ENCODE assay signal across 21 cellular contexts in the genomic region with DNA sequence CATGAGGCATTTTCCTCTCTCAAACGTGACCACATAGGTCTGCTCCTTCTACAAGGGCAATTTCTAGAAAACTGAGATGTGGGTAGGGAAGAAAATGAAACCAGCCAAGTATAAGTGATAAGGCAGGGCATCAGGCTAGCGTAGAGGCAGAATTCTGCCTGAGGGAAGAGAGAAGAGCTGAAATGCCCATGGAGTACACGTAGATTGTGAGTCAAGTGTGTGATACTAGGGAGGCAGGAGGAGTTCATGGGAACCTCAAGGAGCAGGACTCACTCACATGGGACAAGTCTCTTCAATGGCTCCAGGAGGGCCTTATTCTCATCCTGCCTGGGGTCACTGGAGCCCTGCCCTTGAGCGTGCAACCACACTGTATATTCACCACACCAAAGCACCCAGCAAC. TPM values are rescaled to one million over a fixed set of nuclear protein-coding genes. Genes with fewer than 3 reads are reported as not detected.
DNase-seq lines count a peak whose midpoint lies in the region; ATAC-seq and TF ChIP-seq lines count a peak whose summit lies in the region.
"Had no signal": no experiment of that assay in that cellular context is flagged by ENCODE, and none has a peak within 500 bp of the region (broad histone marks: within the 10 kb centered on the region; RNA-seq: fewer than 3 reads in every experiment).

No MANE protein-coding gene starts in this region.

- H3K79me1 ChIP-seq in mesenchymal stem cell (replicated peaks; ENCODE audit: low read length, poor library complexity, severe bottlenecking) (no peaks in the 10 kb centered on the region), H9 (ENCODE audit: insufficient read depth, low read depth, low read length, poor library complexity, severe bottlenecking) (no peaks in the 10 kb centered on the region)

- no peak overlapping the region for H3K27ac ChIP-seq in CD4-positive, alpha-beta memory T cell (ENCODE audit: low read depth, low read length)
- H3K27ac ChIP-seq in foreskin keratinocyte (no peak overlapping the region), mesenchymal stem cell (ENCODE audit: low read length, poor library complexity, severe bottlenecking) (no peak overlapping the region), thyroid gland (peak overlapping the region in 1 of 3 donors; percentile 37), H9 (ENCODE audit: insufficient read length, low read depth, low read length) (no peak overlapping the region)
- H3K27ac ChIP-seq: GM23248 had no signal

- H2BK15ac ChIP-seq in mesenchymal stem cell (ENCODE audit: low read depth, poor library complexity, severe bottlenecking) (no peak overlapping the region), H9 (ENCODE audit: low read depth, low read length) (no peak overlapping the region)

- H4K20me1 ChIP-seq in H9 (ENCODE audit: control insufficient read depth, insufficient read depth, insufficient read length): no peaks in the 10 kb centered on the region

- H4K91ac ChIP-seq in mesenchymal stem cell (ENCODE audit: low read length) (no peak overlapping the region), H9 (ENCODE audit: insufficient read length, low read depth, low read length) (no peak overlapping the region)

- H3K36me3 ChIP-seq in CD4-positive, alpha-beta memory T cell (ENCODE audit: insufficient read depth, low read length): no peaks in the 10 kb centered on the region
- H3K36me3 ChIP-seq in mesenchymal stem cell (ENCODE audit: control insufficient read depth in 1 of 2, insufficient read depth in 2 of 2, low read depth in 1 of 2, low read length in 2 of 2) (peaks cover 3 to 5% of the 10 kb centered on the region in 2 experiments), thyroid gland (no peaks in the 10 kb centered on the region)

- H3K79me2 ChIP-seq in H9 (ENCODE audit: insufficient read depth, low read length): no peaks in the 10 kb centered on the region

- H3K27me3 ChIP-seq in CD4-positive, alpha-beta memory T cell (ENCODE audit: insufficient read depth, low read length): no peaks in the 10 kb centered on the region
- H3K27me3 ChIP-seq in foreskin keratinocyte (no peaks in the 10 kb centered on the region), mesenchymal stem cell (ENCODE audit: control insufficient read depth in 1 of 2, insufficient read depth in 1 of 2, low read length in 2 of 2) (no peaks in the 10 kb centered on the region), thyroid gland (no peaks in the 10 kb centered on the region), H9 (ENCODE audit: insufficient read depth, low read length) (no peaks in the 10 kb centered on the region)

- no peaks in the 10 kb centered on the region for H3K27me3 Mint-ChIP-seq in CD4-positive, alpha-beta memory T cell
- H3K27me3 Mint-ChIP-seq in H9 (ENCODE audit: low read depth): no peaks in the 10 kb centered on the region
- H3K27me3 Mint-ChIP-seq: brain had no signal

- no peaks in the 10 kb centered on the region for H3K9me3 Mint-ChIP-seq in CD4-positive, alpha-beta memory T cell
- no peaks in the 10 kb centered on the region for H3K9me3 Mint-ChIP-seq in H9
- H3K9me3 Mint-ChIP-seq: activated naive CD8-positive, alpha-beta T cell treated with anti-CD3 and anti-CD28 coated beads, Interleukin-2, amount 10 ng/mL, durations not matched to agents 7 days and 5 days; activated T-helper 2 cell treated with anti-CD3 and anti-CD28 coated beads, Interferon-gamma antibody, Interleukin-2, Interleukin-4, amounts not matched to agents 10 μg/mL and 5 μg/mL and 100 μg/mL, durations not matched to agents 14 hours and 24 hours and 36 hours; brain; CD14-positive monocyte had no signal

- peak overlapping the region; percentile 58 to 72 for H3K18ac ChIP-seq in mesenchymal stem cell (ENCODE audit: low read depth in 1 of 2, low read length in 2 of 2)
- H3K18ac ChIP-seq in H9 (ENCODE audit: insufficient read length, low read depth, low read length): no peak overlapping the region

- peaks cover 34 to 51% (median 41%) of the 10 kb centered on the region in 4 donors for H3K4me1 Mint-ChIP-seq in CD4-positive, alpha-beta memory T cell
- peaks cover 6 to 9% of the 10 kb centered on the region in 2 experiments for H3K4me1 Mint-ChIP-seq in H9

- H2AFZ ChIP-seq in mesenchymal stem cell (ENCODE audit: low read depth, low read length): no peak overlapping the region
- no peak overlapping the region for H2AFZ ChIP-seq in H9 (ENCODE audit: low read length)
- H2AFZ ChIP-seq: GM23248 had no signal

- no peak overlapping the region for H3K4me2 ChIP-seq in mesenchymal stem cell (ENCODE audit: low read length, poor library complexity, severe bottlenecking)
- H3K4me2 ChIP-seq in H9 (ENCODE audit: insufficient read depth, insufficient read length, low read length): no peak overlapping the region

- ATAC-seq in foreskin keratinocyte: peak; percentile 64
- ATAC-seq: SK-N-SH treated with all-trans-retinoic acid at 6 μM for 48 hours had no signal

- H2BK20ac ChIP-seq in H9 (ENCODE audit: low read depth, low read length, poor library complexity, severe bottlenecking): no peak overlapping the region

- H3K4me3 ChIP-seq in CD4-positive, alpha-beta memory T cell (ENCODE audit: low read length in 2 of 2): no peak overlapping the region
- H3K4me3 ChIP-seq in mesenchymal stem cell (ENCODE audit: insufficient read depth in 1 of 2, low read depth in 1 of 2, low read length in 2 of 2): no peak overlapping the region
- H3K4me3 ChIP-seq in thyroid gland (replicated peaks in 1 of 3): no peak overlapping the region
- H3K4me3 ChIP-seq: GM12878, GM23248 had no signal

- H3T11ph ChIP-seq in H9 (ENCODE audit: low read length): no peak overlapping the region

- H3K4me1 ChIP-seq in CD4-positive, alpha-beta memory T cell (ENCODE audit: insufficient read depth, low read length): peaks cover 44% of the 10 kb centered on the region
- H3K4me1 ChIP-seq in foreskin keratinocyte: no peaks in the 10 kb centered on the region
- H3K4me1 ChIP-seq in mesenchymal stem cell (ENCODE audit: control insufficient read depth, insufficient read depth, low read depth, low read length): no peaks in the 10 kb centered on the region
- peaks cover 0 to 24% of the 10 kb centered on the region in 2 donors for H3K4me1 ChIP-seq in thyroid gland
- no peaks in the 10 kb centered on the region; the same call in 1 of the 2 replicates for H3K4me1 ChIP-seq in H9 (ENCODE audit: insufficient read depth, low read length)

- H3K23ac ChIP-seq in mesenchymal stem cell (ENCODE audit: low read length in 2 of 2) (no peak overlapping the region), H9 (ENCODE audit: insufficient read length, low read depth, low read length) (no peak overlapping the region)

- TF ChIP-seq CTCF in foreskin keratinocyte (conservative IDR thresholded peaks at IDR 0.05) (no peak), thyroid gland (IDR thresholded peaks at IDR 0.05) (no peak), H9 (conservative IDR thresholded peaks at IDR 0.05) (no peak)

- H2BK12ac ChIP-seq in mesenchymal stem cell (ENCODE audit: low read length in 2 of 2) (no peak overlapping the region), H9 (ENCODE audit: insufficient read length, low read depth, low read length) (no peak overlapping the region)

- no peaks in the 10 kb centered on the region for H3K23me2 ChIP-seq in H9 (ENCODE audit: insufficient read length, low read depth, low read length, poor library complexity, severe bottlenecking)

- H3K9ac ChIP-seq in mesenchymal stem cell (ENCODE audit: low read length) (peak overlapping the region; percentile 62), H9 (ENCODE audit: extremely low read depth, insufficient read length, low read length) (no peak overlapping the region)
- H3K9ac ChIP-seq: GM23248 had no signal

- no peak for DNase-seq in CD4-positive, alpha-beta memory T cell
- peak; percentile 85 for DNase-seq in RPMI7951 (ENCODE audit: low read depth)
- DNase-seq in foreskin keratinocyte: no peak
- peak; percentile 39 for DNase-seq in mesenchymal stem cell
- DNase-seq in thyroid gland: no peak
- DNase-seq in NOMO-1 treated with dmso at 0.1 percent for 144 hours (lab: John Stamatoyannopoulos, UW; ENCODE audit: unreplicated experiment): no peak
- no peak for DNase-seq in H9
- no peak for DNase-seq in stimulated activated CD4-positive, alpha-beta T cell treated with anti-CD3 and anti-CD28 coated beads, Interleukin-4, amount 100 ng/mL, for 1 hour
- DNase-seq: activated naive CD8-positive, alpha-beta T cell treated with anti-CD3 and anti-CD28 coated beads, Interleukin-2, amount 10 ng/mL, durations not matched to agents 7 days and 5 days; dermis blood vessel endothelial cell; DMS153; NCI-H1092 treated with DMSO at 0.1 percent for 48 hours; NCI-H2029 treated with DMSO at 0.1 percent for 48 hours; NCI-H446; T1000 had no signal

- H3K14ac ChIP-seq in mesenchymal stem cell (ENCODE audit: low read length in 2 of 2) (no peak overlapping the region), H9 (ENCODE audit: insufficient read depth, low read length) (no peak overlapping the region)

- no peaks in the 10 kb centered on the region for H3K36me3 Mint-ChIP-seq in CD4-positive, alpha-beta memory T cell
- no peaks in the 10 kb centered on the region for H3K36me3 Mint-ChIP-seq in H9 (ENCODE audit: insufficient read depth in 1 of 3, low read depth in 3 of 3)
- H3K36me3 Mint-ChIP-seq: activated naive CD8-positive, alpha-beta T cell treated with anti-CD3 and anti-CD28 coated beads, Interleukin-2, amount 10 ng/mL, durations not matched to agents 7 days and 5 days; CD14-positive monocyte had no signal

- 56% methylated on average over 3 of the region's 4 CpGs for WGBS in mesenchymal stem cell
- WGBS in thyroid gland, 2 donors: 53 to 62% methylated on average over 4 of the region's 4 CpGs
- WGBS in H9 (ENCODE audit: extremely low coverage, insufficient read length, low lambda C conversion rate): no CpG with 5 or more reads among the region's 4 CpGs

- H4K5ac ChIP-seq in H9 (ENCODE audit: insufficient read length, low read depth, low read length): no peak overlapping the region

- H3K4me3 Mint-ChIP-seq in CD4-positive, alpha-beta memory T cell: peak overlapping the region in 3 of 8 donors; percentile 1 to 47 (median 5)
- H3K4me3 Mint-ChIP-seq in H9: no peak overlapping the region
- H3K4me3 Mint-ChIP-seq: activated naive CD8-positive, alpha-beta T cell treated with anti-CD3 and anti-CD28 coated beads, Interleukin-2, amount 10 ng/mL, durations not matched to agents 7 days and 5 days; brain; CD14-positive monocyte had no signal

- no peak overlapping the region for H2BK120ac ChIP-seq in mesenchymal stem cell (ENCODE audit: low read depth, low read length)
- H2BK120ac ChIP-seq in H9 (ENCODE audit: low read depth, low read length, poor library complexity, severe bottlenecking): no peak overlapping the region

- no peak overlapping the region for H2AK5ac ChIP-seq in mesenchymal stem cell (ENCODE audit: low read length, severe bottlenecking)
- H2AK5ac ChIP-seq in H9 (ENCODE audit: insufficient read length, low read length): no peak overlapping the region

- H3K4ac ChIP-seq in mesenchymal stem cell (ENCODE audit: low read depth in 1 of 2, low read length in 2 of 2) (no peak overlapping the region), H9 (ENCODE audit: low read depth, low read length) (no peak overlapping the region)

- no peak overlapping the region for H2BK5ac ChIP-seq in mesenchymal stem cell (ENCODE audit: low read depth, low read length, poor library complexity, severe bottlenecking)
- no peak overlapping the region for H2BK5ac ChIP-seq in H9 (ENCODE audit: insufficient read length, low read length)

- no peak for TF ChIP-seq POLR2A in thyroid gland (IDR thresholded peaks at IDR 0.05)

- intact Hi-C loops in CD4-positive, alpha-beta memory T cell (cut with micrococcal nuclease): no loop called here
- intact Hi-C loops in thyroid gland (cut with DNase I): no loop called here

- peak overlapping the region in 5 of 7 donors; percentile 2 to 84 (median 13) for H3K27ac Mint-ChIP-seq in CD4-positive, alpha-beta memory T cell
- no peak overlapping the region for H3K27ac Mint-ChIP-seq in H9
- H3K27ac Mint-ChIP-seq: activated naive CD8-positive, alpha-beta T cell treated with anti-CD3 and anti-CD28 coated beads, Interleukin-2, amount 10 ng/mL, durations not matched to agents 7 days and 5 days; activated T-helper 2 cell treated with anti-CD3 and anti-CD28 coated beads, Interferon-gamma antibody, Interleukin-2, Interleukin-4, amounts not matched to agents 10 μg/mL and 5 μg/mL and 100 μg/mL, durations not matched to agents 14 hours and 24 hours and 36 hours had no signal

- no peak overlapping the region for H3K56ac ChIP-seq in H9 (ENCODE audit: insufficient read length, low read depth, low read length)

- no peaks in the 10 kb centered on the region for H3K9me3 ChIP-seq in CD4-positive, alpha-beta memory T cell (ENCODE audit: control insufficient read depth in 1 of 2, low read length in 2 of 2)
- H3K9me3 ChIP-seq in mesenchymal stem cell (ENCODE audit: control insufficient read depth, low read length): no peaks in the 10 kb centered on the region
- H3K9me3 ChIP-seq in thyroid gland: no peaks in the 10 kb centered on the region
- H3K9me3 ChIP-seq in H9 (ENCODE audit: control insufficient read depth, low read depth, low read length): no peaks in the 10 kb centered on the region

- POLR2A ChIA-PET in CD4-positive, alpha-beta memory T cell (lab: Charles Lee; ENCODE audit: partially characterized antibody): interaction anchor here (0.6 kb wide), 1 partner anchor 66 kb away, joined by 3 read pairs; no protein-coding TSS in a partner anchor

- CTCF ChIA-PET in CD4-positive, alpha-beta memory T cell (lab: Charles Lee; ENCODE audit: partially characterized antibody): interaction anchor here (1.1 kb wide), 1 partner anchor 14 kb away, joined by 3 read pairs; no protein-coding TSS in a partner anchor

- H4K8ac ChIP-seq in mesenchymal stem cell (ENCODE audit: low read length): peak overlapping the region; percentile 63
- no peak overlapping the region for H4K8ac ChIP-seq in H9 (replicated peaks; ENCODE audit: insufficient read length, low read depth, low read length)

RNA-seq across cellular contexts. Expression of gene PPP4R2, which starts 34.8 kb away (rescaled TPM):
- 10 to 100 TPM; 71.8 to 77.0 TPM for total RNA-seq in CD4-positive, alpha-beta memory T cell
- 10 to 100 TPM; 30.7 to 37.2 TPM for polyA plus RNA-seq in CD4-positive, alpha-beta memory T cell
- total RNA-seq in RPMI7951 (2014; rRNA removed; shearing (Covaris generic)): 58.6 and 74.0 TPM in 2 replicates
- total RNA-seq in foreskin keratinocyte (47.3 and 48.6 TPM in 2 replicates), thyroid gland (10 to 100 TPM; 51.5 to 71.3 (median 66.0) TPM), H9 (2021) (123 and 132 TPM in 2 replicates)
- polyA plus RNA-seq in foreskin keratinocyte: 11.5 and 13.1 TPM in 2 replicates
- 25.2 TPM for polyA plus RNA-seq in mesenchymal stem cell (2013, experiment 1 of 2)
- 26.0 TPM for polyA plus RNA-seq in mesenchymal stem cell (2013, experiment 2 of 2)

Comparison
In these comparisons a context has a peak if more than half of its experiments do, and no peak if none do; other contexts are left out.
1. DNase-seq: peak in RPMI7951 (single experiment) and mesenchymal stem cell (single experiment); none in CD4-positive, alpha-beta memory T cell (0 of 5), foreskin keratinocyte (0 of 2), thyroid gland (0 of 2), NOMO-1 treated with dmso at 0.1 percent for 144 hours (single experiment), H9 (single experiment) and stimulated activated CD4-positive, alpha-beta T cell treated with anti-CD3 and anti-CD28 coated beads, Interleukin-4, amount 100 ng/mL, for 1 hour (single experiment).
2. H3K27ac Mint-ChIP-seq: peak in CD4-positive, alpha-beta memory T cell (5 of 7); none in H9 (0 of 3).